Comparison of ENCODE assay signal across 1 cellular context in genomic region chr7:107659666-107660065, GRCh38.
A peak's percentile ranks its signal among the peaks of the same experiment; 100 is the strongest.
TF ChIP-seq lines count a peak whose summit lies in the region.

No MANE protein-coding gene starts in this region.

TF ChIP-seq in K562, 482 proteins besides CTCF, POLR2A, EP300 and RAD21 (continued from another document):
- TF ChIP-seq PBX2 (CRISPR knock-in tag; IDR thresholded peaks at IDR 0.05; ENCODE audit: low read depth) (no peak), PBX2 (tag; conservative IDR thresholded peaks at IDR 0.05; ENCODE audit: low read depth) (peak; percentile 34), TCF7L2 (IDR thresholded peaks at IDR 0.05; ENCODE audit: low read depth, low read length) (no peak), SMARCB1 (IDR thresholded peaks at IDR 0.05; ENCODE audit: insufficient read length, low read depth) (no peak), STAT5B (CRISPR knock-in tag; IDR thresholded peaks at IDR 0.05) (no peak), ATF3 (IDR thresholded peaks at IDR 0.05) (peak; percentile 92), ATF3 (CRISPR knock-in tag; conservative IDR thresholded peaks at IDR 0.05) (no peak), ATF7 (IDR thresholded peaks at IDR 0.05) (peak; percentile 81), ATF4 (CRISPR knock-in tag; IDR thresholded peaks at IDR 0.05) (peak; percentile 81), SRF (CRISPR knock-in tag; IDR thresholded peaks at IDR 0.05) (peak in 1 of 2 experiments; percentile 52; a peak in 1 of 4 replicates), EHMT2 (IDR thresholded peaks at IDR 0.05) (peak; percentile 69; the same call in 1 of the 2 replicates), BCL6 (CRISPR knock-in tag; IDR thresholded peaks at IDR 0.05) (no peak), ZNF655 (CRISPR knock-in tag; IDR thresholded peaks at IDR 0.05) (no peak), POLR2H (tag; IDR thresholded peaks at IDR 0.05; ENCODE audit: low read depth) (peak; percentile 62; the same call in 1 of the 2 replicates), RCOR1 (IDR thresholded peaks at IDR 0.05; ENCODE audit: borderline replicate concordance in 1 of 2, low read depth in 2 of 2, low read length in 2 of 2) (peak in 1 of 2 experiments; percentile 29; a peak in 1 of 4 replicates), NBN (IDR thresholded peaks at IDR 0.05; ENCODE audit: low read depth) (0 out of 2 replicates have a peak, but pooled peaks have one; percentile 57), C11orf30 (IDR thresholded peaks at IDR 0.05; ENCODE audit: low read depth) (peak; percentile 75), RREB1 (CRISPR knock-in tag; IDR thresholded peaks at IDR 0.05) (no peak), TBL1XR1 (IDR thresholded peaks at IDR 0.05; ENCODE audit: low read length in 2 of 2) (0 out of 4 replicates have a peak, but pooled peaks of 1 of the 2 experiments have one; percentile 33), STAT5A (IDR thresholded peaks at IDR 0.05; ENCODE audit: borderline replicate concordance, low read length) (peak; percentile 66), ZC3H4 (CRISPR knock-in tag; IDR thresholded peaks at IDR 0.05; ENCODE audit: borderline replicate concordance) (no peak), ZNF239 (CRISPR knock-in tag; IDR thresholded peaks at IDR 0.05) (no peak), EP400 (IDR thresholded peaks at IDR 0.05) (peak; percentile 67), ZNF592 (IDR thresholded peaks at IDR 0.05) (peak; percentile 80), ZNF316 (IDR thresholded peaks at IDR 0.05) (peak; percentile 67; the same call in 1 of the 2 replicates), CEBPG (CRISPR knock-in tag; IDR thresholded peaks at IDR 0.05) (peak; percentile 86), CEBPG (tag; conservative IDR thresholded peaks at IDR 0.05 in 1 of 2, IDR thresholded peaks at IDR 0.05 in 1 of 2) (peak; percentile 83 to 96), JUN (IDR thresholded peaks at IDR 0.05; ENCODE audit: borderline replicate concordance, low read depth, low read length) (peak; percentile 84), JUN (CRISPR knock-in tag; IDR thresholded peaks at IDR 0.05; ENCODE audit: borderline replicate concordance) (no peak), TCF3 (CRISPR knock-in tag; IDR thresholded peaks at IDR 0.05) (peak; percentile 20; the same call in 1 of the 2 replicates), CTBP1 (IDR thresholded peaks at IDR 0.05; ENCODE audit: borderline replicate concordance) (peak; percentile 52), DMBX1 (CRISPR knock-in tag; IDR thresholded peaks at IDR 0.05; ENCODE audit: borderline replicate concordance) (peak; percentile 37; the same call in 1 of the 2 replicates)
